9 cellular contexts compared by ENCODE assay signal in the genomic region with DNA sequence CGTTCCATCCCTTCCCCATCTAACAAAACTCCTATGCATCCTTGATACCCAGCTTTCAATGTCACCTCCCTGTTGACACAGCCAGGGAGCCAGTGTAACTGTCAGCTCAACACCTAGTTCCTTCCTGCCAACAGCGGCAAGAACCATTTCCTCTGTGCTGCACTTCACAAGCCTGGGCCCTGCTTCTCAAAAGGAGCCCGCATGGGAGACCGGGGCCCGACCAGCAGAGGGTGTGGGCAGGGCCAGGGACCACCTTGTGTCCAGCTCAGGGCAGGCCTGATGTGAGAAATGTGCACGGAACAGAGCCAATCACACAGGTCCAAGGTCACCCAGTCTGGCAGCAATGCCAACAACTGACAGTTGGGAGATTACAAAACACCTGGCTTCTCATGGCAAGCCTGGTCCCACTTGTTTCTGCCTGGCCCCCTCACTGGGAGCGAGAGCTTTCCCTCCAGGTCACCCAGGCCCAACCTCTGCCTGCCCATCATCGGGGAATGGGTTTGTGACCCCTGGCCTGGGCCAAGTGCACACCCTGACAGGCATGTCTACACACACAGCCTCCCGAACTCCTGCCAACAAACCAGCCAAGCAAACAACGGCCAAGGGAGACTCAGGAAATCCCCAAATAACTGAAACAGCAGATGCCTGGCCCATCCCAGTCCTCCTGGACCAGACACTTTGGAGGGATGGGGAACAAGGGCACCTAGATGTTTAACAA. TPM values are rescaled to one million over a fixed set of nuclear protein-coding genes. Genes with fewer than 3 reads are reported as not detected.
DNase-seq lines count a peak whose midpoint lies in the region; ATAC-seq, FAIRE-seq and TF ChIP-seq lines count a peak whose summit lies in the region.
"Had no signal": no experiment of that assay in that cellular context is flagged by ENCODE, and none has a peak within 500 bp of the region (broad histone marks: within the 10 kb centered on the region; RNA-seq: fewer than 3 reads in every experiment).

No MANE protein-coding gene starts in this region.

- H3K4me1 Mint-ChIP-seq in astrocyte (ENCODE audit: low read depth, unreplicated experiment): peaks cover 23% of the 10 kb centered on the region

- H3K9ac ChIP-seq in astrocyte (ENCODE audit: low read length): peak overlapping the region; percentile 13
- peak overlapping the region in 1 of 2 donors; percentile 22 for H3K9ac ChIP-seq in liver (ENCODE audit: low read depth in 1 of 2, low read length in 2 of 2)

- H2AFZ ChIP-seq in astrocyte (ENCODE audit: low read depth, low read length): no peak overlapping the region

- TF ChIP-seq CTCF in GM06990 (IDR thresholded peaks at IDR 0.05; ENCODE audit: insufficient read depth, low read length, poor library complexity, severe bottlenecking): peak; percentile 18
- TF ChIP-seq CTCF in astrocyte (IDR thresholded peaks at IDR 0.05; ENCODE audit: insufficient read depth, low read depth, low read length): no peak
- TF ChIP-seq CTCF in liver (IDR thresholded peaks at IDR 0.05; ENCODE audit: low read depth, low read length, missing input control): no peak

- H3K4me3 ChIP-seq in GM06990 (replicated peaks; ENCODE audit: low read depth, low read length) (peak overlapping the region; percentile 34), astrocyte (ENCODE audit: insufficient read depth, low read depth, low read length) (peak overlapping the region; percentile 26), liver (ENCODE audit: low read depth in 1 of 3, low read length in 3 of 3) (no peak overlapping the region), thymus (ENCODE audit: low read length) (peak overlapping the region; percentile 85)

- H3K27me3 Mint-ChIP-seq in astrocyte (ENCODE audit: low read depth, unreplicated experiment): no peaks in the 10 kb centered on the region

- H3K27ac ChIP-seq in astrocyte (ENCODE audit: low read depth, low read length): no peak overlapping the region
- peak overlapping the region; percentile 97 to 99 for H3K27ac ChIP-seq in liver (ENCODE audit: low read depth in 1 of 2, low read length in 2 of 2)
- H3K27ac ChIP-seq in thymus (ENCODE audit: low read depth): peak overlapping the region; percentile 99

- H3K36me3 ChIP-seq in GM06990 (ENCODE audit: control insufficient read depth, insufficient read depth, low read length) (peaks cover 26% of the 10 kb centered on the region), astrocyte (ENCODE audit: insufficient read depth, low read length) (no peaks in the 10 kb centered on the region), liver (ENCODE audit: control insufficient read depth in 4 of 4, insufficient read depth in 3 of 4, low read depth in 1 of 4, low read length in 3 of 4) (peaks cover 0 to 22% (median 10%) of the 10 kb centered on the region in 4 donors), thymus (ENCODE audit: control insufficient read depth, insufficient read depth) (peaks cover 39% of the 10 kb centered on the region)

- H3K9me3 ChIP-seq in astrocyte (ENCODE audit: insufficient read depth, low read depth, low read length): no peaks in the 10 kb centered on the region
- no peaks in the 10 kb centered on the region for H3K9me3 ChIP-seq in liver (ENCODE audit: control insufficient read depth in 4 of 4, low read length in 3 of 4)
- H3K9me3 ChIP-seq in thymus (ENCODE audit: control insufficient read depth): peaks cover 8% of the 10 kb centered on the region

- peaks cover 54% of the 10 kb centered on the region for H3K79me2 ChIP-seq in astrocyte (ENCODE audit: insufficient read depth, low read length)

- H3K36me3 Mint-ChIP-seq in astrocyte (ENCODE audit: low read depth, unreplicated experiment): peaks cover 5% of the 10 kb centered on the region

- no peak for DNase-seq in GM06990 (ENCODE audit: extremely low read depth, insufficient read length)
- DNase-seq in NOMO-1 treated with DMSO at 0.1 percent for 48 hours (lab: John Stamatoyannopoulos, UW; ENCODE audit: unreplicated experiment): peak; percentile 53
- DNase-seq in astrocyte (ENCODE audit: low read depth): no peak
- DNase-seq in cerebellar nuclear complex (lab: John Stamatoyannopoulos, UW): no peak
- DNase-seq in glomerular visceral epithelial cell (ENCODE audit: extremely low spot score): no peak

- no peak overlapping the region for H3K27ac Mint-ChIP-seq in astrocyte (ENCODE audit: unreplicated experiment)

- no peak for ATAC-seq in HG03039 (IDR thresholded peaks at IDR 0.05; ENCODE audit: unreplicated experiment)

- peak overlapping the region; percentile 69 for H3K4me3 Mint-ChIP-seq in astrocyte (ENCODE audit: unreplicated experiment)

- no peaks in the 10 kb centered on the region for H3K9me3 Mint-ChIP-seq in astrocyte (ENCODE audit: unreplicated experiment)

- FAIRE-seq in astrocyte (lab: Jason Lieb, UNC): no peak

- peaks cover 32% of the 10 kb centered on the region for H3K4me1 ChIP-seq in astrocyte (ENCODE audit: insufficient read depth, low read length)
- H3K4me1 ChIP-seq in liver (ENCODE audit: control insufficient read depth in 4 of 4, insufficient read depth in 4 of 4, low read length in 3 of 4): peaks cover 20 to 46% (median 42%) of the 10 kb centered on the region in 4 donors
- H3K4me1 ChIP-seq in thymus (ENCODE audit: control insufficient read depth, insufficient read depth, low read length): peaks cover 37% of the 10 kb centered on the region

- TF ChIP-seq RAD21 in liver (IDR thresholded peaks at IDR 0.05): peak in 1 of 2 donors; percentile 25

- peak overlapping the region; percentile 91 for H3K4me2 ChIP-seq in astrocyte (ENCODE audit: low read length)

- 3% methylated on average over 10 of the region's 10 CpGs for WGBS in liver
- WGBS in thymus: 3% methylated on average over 10 of the region's 10 CpGs

- H3K27me3 ChIP-seq in GM06990 (replicated peaks; ENCODE audit: control insufficient read depth, insufficient read depth, low read length): no peaks in the 10 kb centered on the region
- no peaks in the 10 kb centered on the region for H3K27me3 ChIP-seq in astrocyte (ENCODE audit: insufficient read depth, low read length)
- no peaks in the 10 kb centered on the region for H3K27me3 ChIP-seq in liver (ENCODE audit: control insufficient read depth in 4 of 4, insufficient read depth in 4 of 4, low read length in 3 of 4)
- no peaks in the 10 kb centered on the region for H3K27me3 ChIP-seq in thymus (ENCODE audit: control insufficient read depth, insufficient read depth)

- H4K20me1 ChIP-seq in astrocyte (ENCODE audit: insufficient read depth, low read length): peaks cover 51% of the 10 kb centered on the region

TF ChIP-seq in liver, 16 proteins besides CTCF, POLR2A, EP300 and RAD21 (continues in another document):
- TF ChIP-seq FOXA1 (IDR thresholded peaks at IDR 0.05) (peak; percentile 54), YY1 (IDR thresholded peaks at IDR 0.05) (no peak), GABPA (IDR thresholded peaks at IDR 0.05 in 1 of 2, conservative IDR thresholded peaks at IDR 0.05 in 1 of 2) (peak in 1 of 2 donors; percentile 19), TAF1 (conservative IDR thresholded peaks at IDR 0.05) (no peak), SP1 (IDR thresholded peaks at IDR 0.05) (peak; percentile 57)
- TF ChIP-seq, protein P1, sequence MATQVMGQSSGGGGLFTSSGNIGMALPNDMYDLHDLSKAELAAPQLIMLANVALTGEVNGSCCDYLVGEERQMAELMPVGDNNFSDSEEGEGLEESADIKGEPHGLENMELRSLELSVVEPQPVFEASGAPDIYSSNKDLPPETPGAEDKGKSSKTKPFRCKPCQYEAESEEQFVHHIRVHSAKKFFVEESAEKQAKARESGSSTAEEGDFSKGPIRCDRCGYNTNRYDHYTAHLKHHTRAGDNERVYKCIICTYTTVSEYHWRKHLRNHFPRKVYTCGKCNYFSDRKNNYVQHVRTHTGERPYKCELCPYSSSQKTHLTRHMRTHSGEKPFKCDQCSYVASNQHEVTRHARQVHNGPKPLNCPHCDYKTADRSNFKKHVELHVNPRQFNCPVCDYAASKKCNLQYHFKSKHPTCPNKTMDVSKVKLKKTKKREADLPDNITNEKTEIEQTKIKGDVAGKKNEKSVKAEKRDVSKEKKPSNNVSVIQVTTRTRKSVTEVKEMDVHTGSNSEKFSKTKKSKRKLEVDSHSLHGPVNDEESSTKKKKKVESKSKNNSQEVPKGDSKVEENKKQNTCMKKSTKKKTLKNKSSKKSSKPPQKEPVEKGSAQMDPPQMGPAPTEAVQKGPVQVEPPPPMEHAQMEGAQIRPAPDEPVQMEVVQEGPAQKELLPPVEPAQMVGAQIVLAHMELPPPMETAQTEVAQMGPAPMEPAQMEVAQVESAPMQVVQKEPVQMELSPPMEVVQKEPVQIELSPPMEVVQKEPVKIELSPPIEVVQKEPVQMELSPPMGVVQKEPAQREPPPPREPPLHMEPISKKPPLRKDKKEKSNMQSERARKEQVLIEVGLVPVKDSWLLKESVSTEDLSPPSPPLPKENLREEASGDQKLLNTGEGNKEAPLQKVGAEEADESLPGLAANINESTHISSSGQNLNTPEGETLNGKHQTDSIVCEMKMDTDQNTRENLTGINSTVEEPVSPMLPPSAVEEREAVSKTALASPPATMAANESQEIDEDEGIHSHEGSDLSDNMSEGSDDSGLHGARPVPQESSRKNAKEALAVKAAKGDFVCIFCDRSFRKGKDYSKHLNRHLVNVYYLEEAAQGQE (IDR thresholded peaks at IDR 0.05): peak; percentile 20
- TF ChIP-seq, protein P2, sequence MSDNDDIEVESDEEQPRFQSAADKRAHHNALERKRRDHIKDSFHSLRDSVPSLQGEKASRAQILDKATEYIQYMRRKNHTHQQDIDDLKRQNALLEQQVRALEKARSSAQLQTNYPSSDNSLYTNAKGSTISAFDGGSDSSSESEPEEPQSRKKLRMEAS (IDR thresholded peaks at IDR 0.05): no peak
- TF ChIP-seq, protein P3, sequence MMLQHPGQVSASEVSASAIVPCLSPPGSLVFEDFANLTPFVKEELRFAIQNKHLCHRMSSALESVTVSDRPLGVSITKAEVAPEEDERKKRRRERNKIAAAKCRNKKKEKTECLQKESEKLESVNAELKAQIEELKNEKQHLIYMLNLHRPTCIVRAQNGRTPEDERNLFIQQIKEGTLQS (IDR thresholded peaks at IDR 0.05): no peak
- TF ChIP-seq, protein P4, sequence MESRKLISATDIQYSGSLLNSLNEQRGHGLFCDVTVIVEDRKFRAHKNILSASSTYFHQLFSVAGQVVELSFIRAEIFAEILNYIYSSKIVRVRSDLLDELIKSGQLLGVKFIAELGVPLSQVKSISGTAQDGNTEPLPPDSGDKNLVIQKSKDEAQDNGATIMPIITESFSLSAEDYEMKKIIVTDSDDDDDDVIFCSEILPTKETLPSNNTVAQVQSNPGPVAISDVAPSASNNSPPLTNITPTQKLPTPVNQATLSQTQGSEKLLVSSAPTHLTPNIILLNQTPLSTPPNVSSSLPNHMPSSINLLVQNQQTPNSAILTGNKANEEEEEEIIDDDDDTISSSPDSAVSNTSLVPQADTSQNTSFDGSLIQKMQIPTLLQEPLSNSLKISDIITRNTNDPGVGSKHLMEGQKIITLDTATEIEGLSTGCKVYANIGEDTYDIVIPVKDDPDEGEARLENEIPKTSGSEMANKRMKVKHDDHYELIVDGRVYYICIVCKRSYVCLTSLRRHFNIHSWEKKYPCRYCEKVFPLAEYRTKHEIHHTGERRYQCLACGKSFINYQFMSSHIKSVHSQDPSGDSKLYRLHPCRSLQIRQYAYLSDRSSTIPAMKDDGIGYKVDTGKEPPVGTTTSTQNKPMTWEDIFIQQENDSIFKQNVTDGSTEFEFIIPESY (IDR thresholded peaks at IDR 0.05): no peak

RNA-seq across cellular contexts. Expression of a gene that starts 3.1 kb away (rescaled TPM):
- total RNA-seq in astrocyte (47.8 and 59.8 TPM in 2 replicates), liver (1 to 10 TPM; 3.9 to 5.5 TPM)
- polyA plus RNA-seq in liver (1 to 10 TPM; 3.2 to 6.4 TPM), thymus (54.8 TPM)

RNA-seq across cellular contexts. Expression of a gene that starts 15.1 kb away (rescaled TPM):
- total RNA-seq in astrocyte (0.43 and 0.50 TPM in 2 replicates), liver (10 to 100 TPM; 11.4 to 21.8 TPM)
- polyA plus RNA-seq in liver (10 to 100 TPM in 1 of 2 donors, 1 to 10 TPM in 1; 8.8 to 23.8 TPM), thymus (0.07 TPM)
- total RNA-seq: HT1080 had no signal

Comparison
In these comparisons a context has a peak if more than half of its experiments do, and no peak if none do; other contexts are left out.
1. H3K4me3 ChIP-seq: peak in GM06990 (single experiment), astrocyte (single experiment) and thymus (single experiment); none in liver (0 of 3).